Comparison of ENCODE assay signal across 27 cellular contexts in genomic region chr17:35192708-35193107, GRCh38. TPM values are rescaled to one million over a fixed set of nuclear protein-coding genes. Genes with fewer than 3 reads are reported as not detected.
DNase-seq lines count a peak whose midpoint lies in the region; ATAC-seq, FAIRE-seq and TF ChIP-seq lines count a peak whose summit lies in the region.
"Had no signal": no experiment of that assay in that cellular context is flagged by ENCODE, and none has a peak within 500 bp of the region (broad histone marks: within the 10 kb centered on the region; RNA-seq: fewer than 3 reads in every experiment).

No MANE protein-coding gene starts in this region.

- no peak overlapping the region for H3K9ac ChIP-seq in K562 (ENCODE audit: insufficient read depth in 1 of 2, low read depth in 2 of 2, low read length in 2 of 2)
- H3K9ac ChIP-seq: KMS-11, parathyroid adenoma had no signal

- POLR2A ChIA-PET in Panc1 (lab: Charles Lee) (no interaction called here), K562 (lab: Yijun Ruan, JAX) (no interaction called here), MCF 10A (lab: Yijun Ruan, JAX) (no interaction called here)

- intact Hi-C loops in Panc1 (cut with micrococcal nuclease; ENCODE audit: unreplicated experiment), result no loop called here
- intact Hi-C loops in K562 (cut with micrococcal nuclease), result no loop called here
- intact Hi-C loops in upper lobe of right lung (cut with DNase I), result no loop called here
- intact Hi-C loops in MCF 10A (cut with micrococcal nuclease), result no loop called here

- H3K27me3 ChIP-seq in Panc1 (ENCODE audit: control insufficient read depth, insufficient read depth, low read length), result no peaks in the 10 kb centered on the region
- H3K27me3 ChIP-seq in K562 (ENCODE audit: control insufficient read depth in 2 of 2, insufficient read depth in 2 of 2, low read length in 2 of 2), result peaks cover 0 to 2% of the 10 kb centered on the region in 2 experiments; a peak in 1 of 5 replicates
- H3K27me3 ChIP-seq in upper lobe of right lung, result no peaks in the 10 kb centered on the region
- H3K27me3 ChIP-seq: suprapubic skin had no signal

- H3K9me3 ChIP-seq in Panc1 (ENCODE audit: control insufficient read depth, insufficient read depth, low read depth, low read length) (no peaks in the 10 kb centered on the region), K562 (replicated peaks; ENCODE audit: control insufficient read depth, insufficient read depth, low read depth, low read length) (no peaks in the 10 kb centered on the region), upper lobe of right lung (no peaks in the 10 kb centered on the region)
- H3K9me3 ChIP-seq: gastroesophageal sphincter, suprapubic skin had no signal

- TF ChIP-seq EP300 in K562 (IDR thresholded peaks at IDR 0.05; ENCODE audit: low read length), result no peak

- no peak for TF ChIP-seq RAD21 in K562 (CRISPR knock-in tag; conservative IDR thresholded peaks at IDR 0.05 in 1 of 2, IDR thresholded peaks at IDR 0.05 in 1 of 2)

- H3K4me1 ChIP-seq in Panc1 (ENCODE audit: control insufficient read depth, insufficient read depth, low read length) (no peaks in the 10 kb centered on the region), K562 (replicated peaks in 1 of 2; ENCODE audit: control insufficient read depth in 2 of 2, insufficient read depth in 2 of 2, low read length in 2 of 2) (no peaks in the 10 kb centered on the region), upper lobe of right lung (peaks cover 5% of the 10 kb centered on the region)
- H3K4me1 ChIP-seq: gastroesophageal sphincter, parathyroid adenoma, suprapubic skin had no signal

- H3K4me1 Mint-ChIP-seq in activated naive CD4-positive, alpha-beta T cell treated with anti-CD3 and anti-CD28 coated beads, Interleukin-2, amount 10 ng/mL, durations not matched to agents 7 days and 5 days, result peaks cover 35% of the 10 kb centered on the region
- peaks cover 4% of the 10 kb centered on the region for H3K4me1 Mint-ChIP-seq in MCF 10A (ENCODE audit: insufficient read depth, unreplicated experiment)
- H3K4me1 Mint-ChIP-seq: neural crest cell had no signal

- no peak for DNase-seq in activated naive CD4-positive, alpha-beta T cell treated with anti-CD3 and anti-CD28 coated beads, Interleukin-2, amount 50 U/mL, for 72 hours (ENCODE audit: low spot score in 2 of 2)
- DNase-seq in activated naive CD4-positive, alpha-beta T cell treated with anti-CD3 and anti-CD28 coated beads, Interleukin-2, amount 10 ng/mL, durations not matched to agents 7 days and 5 days, result no peak
- DNase-seq in Panc1 (ENCODE audit: low read depth, low spot score) (no peak), K562 (ENCODE audit: extremely low read depth in 1 of 4, low spot score in 3 of 4) (no peak), upper lobe of right lung (no peak), islet precursor cell (no peak), MCF 10A (ENCODE audit: unreplicated experiment) (no peak)
- DNase-seq: activated CD4-positive, alpha-beta T cell treated with anti-CD3 and anti-CD28 coated beads for 1 hour; central memory CD4-positive, alpha-beta T cell; dermis blood vessel endothelial cell; hippocampal formation; left colon; NCI-H1436; NCI-H345; NCI-H774; small intestine; stimulated activated CD4-positive, alpha-beta T cell treated with anti-CD3 and anti-CD28 coated beads, Interleukin-1b, Interleukin-23, amount 100 ng/mL, for 48 hours; stimulated activated CD8-positive, alpha-beta memory T cell treated with anti-CD3 and anti-CD28 coated beads, Interleukin-4, amount 100 ng/mL, for 48 hours had no signal

- no peak for TF ChIP-seq POLR2A in K562 (conservative IDR thresholded peaks at IDR 0.05)

- H3K27ac Mint-ChIP-seq in activated naive CD4-positive, alpha-beta T cell treated with anti-CD3 and anti-CD28 coated beads, Interleukin-2, amount 50 U/mL, for 72 hours, result peak overlapping the region; percentile 76 to 81
- H3K27ac Mint-ChIP-seq in activated naive CD4-positive, alpha-beta T cell treated with anti-CD3 and anti-CD28 coated beads, Interleukin-2, amount 10 ng/mL, durations not matched to agents 7 days and 5 days, result no peak overlapping the region
- H3K27ac Mint-ChIP-seq in MCF 10A (ENCODE audit: low read depth, unreplicated experiment), result no peak overlapping the region
- H3K27ac Mint-ChIP-seq: T-helper 1 cell treated with Interleukin-12 subunit alpha and Interleukin-12 subunit beta and Interleukin-4 antibody, amounts not matched to agents 30 μg/mL and 1 μg/mL, for 36 hours had no signal

- H3K4me3 ChIP-seq in Panc1 (ENCODE audit: low read depth in 2 of 2, low read length in 2 of 2), result no peak overlapping the region
- H3K4me3 ChIP-seq in K562, result no peak overlapping the region
- no peak overlapping the region for H3K4me3 ChIP-seq in upper lobe of right lung
- H3K4me3 ChIP-seq: gastroesophageal sphincter, suprapubic skin had no signal

- H3K4me2 ChIP-seq in K562 (ENCODE audit: insufficient read depth, low read length), result no peak overlapping the region
- H3K4me2 ChIP-seq: KMS-11 had no signal

- BruUV-seq in Panc1 (replicated peaks; lab: Mats Ljungman, UMichigan), result no TSS peak
- BruUV-seq in K562 (replicated peaks; lab: Mats Ljungman, UMichigan), result no TSS peak
- no TSS peak for BruUV-seq in MCF 10A (replicated peaks; lab: Mats Ljungman, UMichigan)

- in situ Hi-C loops in Panc1 (cut with HindIII; ENCODE audit: low pct_unique_long_range_greater_than_20kb, low sequenced_read_pairs), result loop anchor here (25.0 kb wide), 1 partner anchor 345 kb away; the partner anchor contains the start of gene SLFN12L
- in situ Hi-C loops in K562 (cut with MboI), result no loop called here

- peaks cover 0 to 17% of the 10 kb centered on the region in 2 donors for H3K36me3 Mint-ChIP-seq in activated naive CD4-positive, alpha-beta T cell treated with anti-CD3 and anti-CD28 coated beads, Interleukin-2, amount 50 U/mL, for 72 hours
- H3K36me3 Mint-ChIP-seq in activated naive CD4-positive, alpha-beta T cell treated with anti-CD3 and anti-CD28 coated beads, Interleukin-2, amount 10 ng/mL, durations not matched to agents 7 days and 5 days, result peaks cover 25% of the 10 kb centered on the region
- H3K36me3 Mint-ChIP-seq in MCF 10A (ENCODE audit: insufficient read depth, unreplicated experiment), result no peaks in the 10 kb centered on the region

- H4K20me1 ChIP-seq in K562 (replicated peaks; ENCODE audit: control insufficient read depth, insufficient read depth, low read length), result no peaks in the 10 kb centered on the region

- H3K79me2 ChIP-seq in K562 (ENCODE audit: control insufficient read depth, insufficient read depth, low read length), result no peaks in the 10 kb centered on the region
- H3K79me2 ChIP-seq: parathyroid adenoma had no signal

- H2AFZ ChIP-seq in K562 (ENCODE audit: low read depth, low read length), result no peak overlapping the region
- H2AFZ ChIP-seq: parathyroid adenoma had no signal

- WGBS in K562 (ENCODE audit: insufficient coverage, low coverage, missing lambda C conversion rate), result 0% methylated on average over 5 of the region's 8 CpGs

- H3K9me3 Mint-ChIP-seq in activated naive CD4-positive, alpha-beta T cell treated with anti-CD3 and anti-CD28 coated beads, Interleukin-2, amount 50 U/mL, for 72 hours, result peaks cover 0 to 10% of the 10 kb centered on the region in 2 donors
- peaks cover 7% of the 10 kb centered on the region for H3K9me3 Mint-ChIP-seq in activated naive CD4-positive, alpha-beta T cell treated with anti-CD3 and anti-CD28 coated beads, Interleukin-2, amount 10 ng/mL, durations not matched to agents 7 days and 5 days
- no peaks in the 10 kb centered on the region for H3K9me3 Mint-ChIP-seq in MCF 10A (ENCODE audit: unreplicated experiment)

- no peak overlapping the region for H3K4me3 Mint-ChIP-seq in activated naive CD4-positive, alpha-beta T cell treated with anti-CD3 and anti-CD28 coated beads, Interleukin-2, amount 10 ng/mL, durations not matched to agents 7 days and 5 days
- no peak overlapping the region for H3K4me3 Mint-ChIP-seq in MCF 10A (ENCODE audit: unreplicated experiment)
- H3K4me3 Mint-ChIP-seq: neural crest cell; T-helper 1 cell treated with Interleukin-12 subunit alpha and Interleukin-12 subunit beta and Interleukin-4 antibody, amounts not matched to agents 30 μg/mL and 1 μg/mL, for 36 hours had no signal

- H3K9me1 ChIP-seq in K562 (ENCODE audit: control insufficient read depth, insufficient read depth, low read length), result no peaks in the 10 kb centered on the region

- FAIRE-seq in K562 (lab: Jason Lieb, UNC), result peak; percentile 69
- FAIRE-seq: small intestine had no signal

- ATAC-seq in activated naive CD4-positive, alpha-beta T cell treated with anti-CD3 and anti-CD28 coated beads, Interleukin-2, amount 50 U/mL, for 72 hours, result no peak
- 0 out of 2 replicates have a peak, but pooled peaks have one; percentile 42 for ATAC-seq in Panc1
- ATAC-seq in K562, result no peak
- peak; percentile 10 for ATAC-seq in upper lobe of right lung
- ATAC-seq: gastroesophageal sphincter, left colon had no signal

- no peak for TF ChIP-seq CTCF in Panc1 (IDR thresholded peaks at IDR 0.05)
- no peak for TF ChIP-seq CTCF in K562 (IDR thresholded peaks at IDR 0.05 in 2 of 3, conservative IDR thresholded peaks at IDR 0.05 in 1 of 3; ENCODE audit: insufficient read depth in 2 of 3, low read depth in 1 of 3, low read length in 3 of 3)
- TF ChIP-seq CTCF in upper lobe of right lung (IDR thresholded peaks at IDR 0.05), result no peak
- TF ChIP-seq CTCF in MCF 10A (IDR thresholded peaks at IDR 0.05; ENCODE audit: unreplicated experiment), result no peak

- H3K27ac ChIP-seq in Panc1 (ENCODE audit: low read length) (no peak overlapping the region), K562 (ENCODE audit: extremely low read depth, low read depth, low read length) (no peak overlapping the region), upper lobe of right lung (no peak overlapping the region)
- H3K27ac ChIP-seq: C4-2B, gastroesophageal sphincter, KMS-11, parathyroid adenoma, RWPE1, suprapubic skin had no signal

- CTCF ChIA-PET in activated naive CD4-positive, alpha-beta T cell treated with anti-CD3 and anti-CD28 coated beads, Interleukin-2, amount 10 ng/mL, durations not matched to agents 7 days and 5 days (lab: Charles Lee), result no interaction called here
- CTCF ChIA-PET in Panc1 (lab: Charles Lee) (no interaction called here), K562 (lab: Yijun Ruan, JAX; ENCODE audit: low intra/inter-chr PET ratio) (no interaction called here), MCF 10A (lab: Yijun Ruan, JAX) (interaction anchor here (0.6 kb wide), 1 partner anchor 17 kb away, joined by 3 read pairs; no protein-coding TSS in a partner anchor)

- H3K36me3 ChIP-seq in Panc1 (ENCODE audit: control insufficient read depth, insufficient read depth, low read length), result no peaks in the 10 kb centered on the region
- no peaks in the 10 kb centered on the region for H3K36me3 ChIP-seq in K562 (ENCODE audit: control insufficient read depth, insufficient read depth, low read length)
- no peaks in the 10 kb centered on the region for H3K36me3 ChIP-seq in upper lobe of right lung
- H3K36me3 ChIP-seq: gastroesophageal sphincter, suprapubic skin had no signal

- peaks cover 4% of the 10 kb centered on the region for H3K27me3 Mint-ChIP-seq in activated naive CD4-positive, alpha-beta T cell treated with anti-CD3 and anti-CD28 coated beads, Interleukin-2, amount 10 ng/mL, durations not matched to agents 7 days and 5 days
- peaks cover 12% of the 10 kb centered on the region for H3K27me3 Mint-ChIP-seq in MCF 10A (ENCODE audit: insufficient read depth, unreplicated experiment)

RNA-seq across cellular contexts. Expression of gene SLC35G3, which starts 1.5 kb away (rescaled TPM):
- not detected for total RNA-seq in activated naive CD4-positive, alpha-beta T cell treated with anti-CD3 and anti-CD28 coated beads, Interleukin-2, amount 50 U/mL, for 72 hours
- total RNA-seq in Panc1 (2021; ENCODE audit: unreplicated experiment) (not detected), K562 (2014; rRNA removed) (not detected in 2 replicates), K562 (2014; rRNA removed; fragmentation: Illumina TruSeq; extraction: Trizol) (not detected in 2 replicates), K562 (2015; rRNA removed; fragmentation: Illumina TruSeq; extraction: Trizol) (not detected in 2 replicates), K562 (2021) (not detected in 2 replicates), upper lobe of right lung (not detected), MCF 10A (2022) (not detected in 2 replicates)
- polyA plus RNA-seq in Panc1 (2012; ENCODE audit: insufficient read length), result not detected
- not detected in 2 replicates for total RNA-seq in K562 (2011; cell fraction: chromatin; rRNA removed; ENCODE audit: low replicate concordance)
- total RNA-seq in K562 (2011; cell fraction: nucleolus; rRNA removed), result not detected in 2 replicates
- not detected in 2 replicates for total RNA-seq in K562 (2011; cell fraction: nucleoplasm; rRNA removed)
- polyA plus RNA-seq in K562 (2011; rRNA removed) (not detected in 2 replicates), K562 (2014; fragmentation: Illumina TruSeq; extraction: Trizol) (not detected in 2 replicates), K562 (2014; fragmentation: Nextera tagmentation; extraction: Ambion mirVana) (not detected), K562 (2014; rRNA removed) (not detected in 2 replicates)
- polyA plus RNA-seq in K562 (2011; cell fraction: cytosol; rRNA removed), result not detected in 2 replicates
- polyA plus RNA-seq in K562 (2011; cell fraction: nucleus; rRNA removed), result not detected in 2 replicates
- not detected in 2 replicates for polyA plus RNA-seq in K562 (2012)
- polyA minus RNA-seq in K562 (2011; rRNA and poly(A)+ RNA removed), result not detected in 2 replicates
- polyA minus RNA-seq in K562 (2011; cell fraction: cytosol; rRNA and poly(A)+ RNA removed), result not detected in 2 replicates
- not detected in 2 replicates for polyA minus RNA-seq in K562 (2011; cell fraction: nucleus; rRNA and poly(A)+ RNA removed)
- total RNA-seq: dermis blood vessel endothelial cell, gastroesophageal sphincter, left colon, neural crest cell, suprapubic skin, ureter had no signal

RNA-seq across cellular contexts. Expression of gene UNC45B, which starts 45.1 kb away (rescaled TPM):
- under 1 TPM in 1 of 2 donors, not detected in 1; 0.07 TPM for total RNA-seq in activated naive CD4-positive, alpha-beta T cell treated with anti-CD3 and anti-CD28 coated beads, Interleukin-2, amount 50 U/mL, for 72 hours
- total RNA-seq in Panc1 (2021; ENCODE audit: unreplicated experiment) (not detected), K562 (2014; rRNA removed) (not detected in 2 replicates), K562 (2014; rRNA removed; fragmentation: Illumina TruSeq; extraction: Trizol) (not detected in 2 replicates), K562 (2015; rRNA removed; fragmentation: Illumina TruSeq; extraction: Trizol) (not detected in 2 replicates), K562 (2021) (not detected in 2 replicates), upper lobe of right lung (0.14 TPM), MCF 10A (2022) (not detected in 2 replicates)
- polyA plus RNA-seq in Panc1 (2012; ENCODE audit: insufficient read length), result not detected
- not detected in 2 replicates for total RNA-seq in K562 (2011; cell fraction: chromatin; rRNA removed; ENCODE audit: low replicate concordance)
- not detected in 2 replicates for total RNA-seq in K562 (2011; cell fraction: nucleolus; rRNA removed)
- not detected in 2 replicates for total RNA-seq in K562 (2011; cell fraction: nucleoplasm; rRNA removed)
- polyA plus RNA-seq in K562 (2011; rRNA removed) (not detected in 2 replicates), K562 (2014; fragmentation: Illumina TruSeq; extraction: Trizol) (not detected in 2 replicates), K562 (2014; fragmentation: Nextera tagmentation; extraction: Ambion mirVana) (not detected), K562 (2014; rRNA removed) (not detected in 2 replicates)
- 0.01 TPM in 1 of 2 replicates, not detected in the other for polyA plus RNA-seq in K562 (2011; cell fraction: cytosol; rRNA removed)
- not detected in 2 replicates for polyA plus RNA-seq in K562 (2011; cell fraction: nucleus; rRNA removed)
- not detected in 2 replicates for polyA plus RNA-seq in K562 (2012)
- polyA minus RNA-seq in K562 (2011; rRNA and poly(A)+ RNA removed), result not detected in 2 replicates
- not detected in 2 replicates for polyA minus RNA-seq in K562 (2011; cell fraction: cytosol; rRNA and poly(A)+ RNA removed)
- not detected in 2 replicates for polyA minus RNA-seq in K562 (2011; cell fraction: nucleus; rRNA and poly(A)+ RNA removed)
- total RNA-seq: dermis blood vessel endothelial cell, left colon, neural crest cell, suprapubic skin had no signal
- polyA plus RNA-seq: small intestine had no signal

RNA-seq across cellular contexts. Expression of gene SLFN5, which starts 50.2 kb away (rescaled TPM):
- 10 to 100 TPM; 24.3 to 68.2 TPM for total RNA-seq in activated naive CD4-positive, alpha-beta T cell treated with anti-CD3 and anti-CD28 coated beads, Interleukin-2, amount 50 U/mL, for 72 hours
- total RNA-seq in Panc1 (2021; ENCODE audit: unreplicated experiment) (5.4 TPM), K562 (2014; rRNA removed) (under 0.01 and 0.08 TPM in 2 replicates), K562 (2014; rRNA removed; fragmentation: Illumina TruSeq; extraction: Trizol) (0.06 and 0.07 TPM in 2 replicates), K562 (2015; rRNA removed; fragmentation: Illumina TruSeq; extraction: Trizol) (0.11 TPM in 2 replicates), K562 (2021) (0.18 and 0.20 TPM in 2 replicates), upper lobe of right lung (58.4 TPM), MCF 10A (2022) (133 and 205 TPM in 2 replicates)
- 2.4 TPM for polyA plus RNA-seq in Panc1 (2012; ENCODE audit: insufficient read length)
- 0.35 TPM in 1 of 2 replicates, not detected in the other for total RNA-seq in K562 (2011; cell fraction: chromatin; rRNA removed; ENCODE audit: low replicate concordance)
- total RNA-seq in K562 (2011; cell fraction: nucleolus; rRNA removed), result not detected in 2 replicates
- 0.15 TPM in 1 of 2 replicates, not detected in the other for total RNA-seq in K562 (2011; cell fraction: nucleoplasm; rRNA removed)
- polyA plus RNA-seq in K562 (2011; rRNA removed) (0.01 TPM in 1 of 2 replicates, not detected in the other), K562 (2014; fragmentation: Illumina TruSeq; extraction: Trizol) (0.01 and 0.11 TPM in 2 replicates), K562 (2014; fragmentation: Nextera tagmentation; extraction: Ambion mirVana) (under 1 TPM in 1 of 2 experiments, not detected in 1; 0.10 TPM), K562 (2014; rRNA removed) (0.01 TPM in 2 replicates)
- polyA plus RNA-seq in K562 (2011; cell fraction: cytosol; rRNA removed), result not detected in 2 replicates
- not detected in 2 replicates for polyA plus RNA-seq in K562 (2011; cell fraction: nucleus; rRNA removed)
- 0.04 and 0.91 TPM in 2 replicates for polyA plus RNA-seq in K562 (2012)
- 0.07 TPM in 1 of 2 replicates, not detected in the other for polyA minus RNA-seq in K562 (2011; rRNA and poly(A)+ RNA removed)
- polyA minus RNA-seq in K562 (2011; cell fraction: cytosol; rRNA and poly(A)+ RNA removed), result not detected in 2 replicates
- polyA minus RNA-seq in K562 (2011; cell fraction: nucleus; rRNA and poly(A)+ RNA removed), result 0.13 TPM in 1 of 2 replicates, not detected in the other

RNA-seq across cellular contexts. Expression of gene NLE1, which starts 50.6 kb away (rescaled TPM):
- total RNA-seq in activated naive CD4-positive, alpha-beta T cell treated with anti-CD3 and anti-CD28 coated beads, Interleukin-2, amount 50 U/mL, for 72 hours, result 10 to 100 TPM; 17.7 to 35.6 TPM
- total RNA-seq in Panc1 (2021; ENCODE audit: unreplicated experiment), result 35.5 TPM
- polyA plus RNA-seq in Panc1 (2012; ENCODE audit: insufficient read length), result 46.4 TPM
- total RNA-seq in K562 (2011; cell fraction: chromatin; rRNA removed; ENCODE audit: low replicate concordance), result 19.4 and 63.1 TPM in 2 replicates
- total RNA-seq in K562 (2011; cell fraction: nucleolus; rRNA removed), result 45.3 and 54.7 TPM in 2 replicates
- 33.1 and 41.2 TPM in 2 replicates for total RNA-seq in K562 (2011; cell fraction: nucleoplasm; rRNA removed)
- total RNA-seq in K562 (2014; rRNA removed), result 44.9 and 53.4 TPM in 2 replicates
- 18.0 and 24.6 TPM in 2 replicates for total RNA-seq in K562 (2014; rRNA removed; fragmentation: Illumina TruSeq; extraction: Trizol)
- 28.2 and 30.0 TPM in 2 replicates for total RNA-seq in K562 (2015; rRNA removed; fragmentation: Illumina TruSeq; extraction: Trizol)
- total RNA-seq in K562 (2021), result 63.2 and 69.0 TPM in 2 replicates
- 21.2 and 26.5 TPM in 2 replicates for polyA plus RNA-seq in K562 (2011; rRNA removed)
- polyA plus RNA-seq in K562 (2011; cell fraction: cytosol; rRNA removed), result 27.7 and 65.1 TPM in 2 replicates
- 29.2 and 62.5 TPM in 2 replicates for polyA plus RNA-seq in K562 (2011; cell fraction: nucleus; rRNA removed)
- polyA plus RNA-seq in K562 (2012), result 28.9 and 31.2 TPM in 2 replicates
- polyA plus RNA-seq in K562 (2014; fragmentation: Illumina TruSeq; extraction: Trizol), result 29.4 and 45.9 TPM in 2 replicates
- polyA plus RNA-seq in K562 (2014; fragmentation: Nextera tagmentation; extraction: Ambion mirVana), result 1 to 10 TPM; 3.8 to 7.0 TPM
- polyA plus RNA-seq in K562 (2014; rRNA removed), result 36.0 and 41.0 TPM in 2 replicates
- polyA minus RNA-seq in K562 (2011; rRNA and poly(A)+ RNA removed), result 13.6 and 28.5 TPM in 2 replicates
- polyA minus RNA-seq in K562 (2011; cell fraction: cytosol; rRNA and poly(A)+ RNA removed), result 19.2 and 23.5 TPM in 2 replicates
- 25.4 and 35.7 TPM in 2 replicates for polyA minus RNA-seq in K562 (2011; cell fraction: nucleus; rRNA and poly(A)+ RNA removed)
- total RNA-seq in upper lobe of right lung, result 10.1 TPM
- total RNA-seq in MCF 10A (2022), result 24.3 and 36.2 TPM in 2 replicates

Comparison
In these comparisons a context has a peak if more than half of its experiments do, and no peak if none do; other contexts are left out.
1. H3K27ac Mint-ChIP-seq: peak in activated naive CD4-positive, alpha-beta T cell treated with anti-CD3 and anti-CD28 coated beads, Interleukin-2, amount 50 U/mL, for 72 hours (2 of 2); none in activated naive CD4-positive, alpha-beta T cell treated with anti-CD3 and anti-CD28 coated beads, Interleukin-2, amount 10 ng/mL, durations not matched to agents 7 days and 5 days (single experiment) and MCF 10A (single experiment).
2. ATAC-seq: peak in Panc1 (single experiment) and upper lobe of right lung (single experiment); none in activated naive CD4-positive, alpha-beta T cell treated with anti-CD3 and anti-CD28 coated beads, Interleukin-2, amount 50 U/mL, for 72 hours (0 of 2) and K562 (single experiment).